37 cellular contexts compared by ENCODE assay signal in the genomic region with DNA sequence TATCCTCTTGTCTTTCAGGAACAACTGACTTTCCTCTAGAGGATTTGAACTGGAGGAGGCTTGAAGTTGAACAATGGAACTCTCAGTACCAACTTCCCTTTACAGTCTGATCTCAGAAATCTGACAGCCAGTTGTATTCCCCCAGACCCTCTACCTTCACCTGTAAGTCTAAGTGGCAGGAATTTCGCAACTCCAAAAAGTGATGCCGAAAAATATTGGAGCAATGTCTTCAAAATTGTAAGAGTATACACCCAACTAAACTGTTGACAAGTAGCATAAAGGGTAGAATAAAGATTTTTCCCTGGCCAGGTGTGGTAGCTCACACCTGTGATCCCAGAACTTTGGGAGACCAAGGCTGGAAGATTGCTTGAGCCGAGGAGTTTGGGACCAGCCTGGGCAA.
DNase-seq lines count a peak whose midpoint lies in the region; ATAC-seq, FAIRE-seq and TF ChIP-seq lines count a peak whose summit lies in the region.
"Had no signal": no experiment of that assay in that cellular context is flagged by ENCODE, and none has a peak within 500 bp of the region (broad histone marks: within the 10 kb centered on the region; RNA-seq: fewer than 3 reads in every experiment).

No MANE protein-coding gene starts in this region.

- H3K4me3 ChIP-seq in GM23338 (no peak overlapping the region), IMR-90 (ENCODE audit: insufficient read depth, low read depth, low read length) (no peak overlapping the region), K562 (no peak overlapping the region), H1 (ENCODE audit: extremely low read depth in 1 of 4, insufficient read depth in 2 of 4, low read depth in 3 of 4, low read length in 4 of 4) (no peak overlapping the region)
- H3K4me3 ChIP-seq: A549; BLaER1; BLaER1 treated with 17β-estradiol and CSF1 and Interleukin-3, amounts not matched to agents 10 nM and 100 nM had no signal

- no peak overlapping the region for H4K8ac ChIP-seq in IMR-90 (ENCODE audit: low read depth in 2 of 2, low read length in 2 of 2)
- H4K8ac ChIP-seq in H1 (ENCODE audit: extremely low read depth, insufficient read depth, low read length) = no peak overlapping the region

- H3K18ac ChIP-seq in IMR-90 (ENCODE audit: low read depth, low read length) = no peak overlapping the region
- H3K18ac ChIP-seq in H1 (ENCODE audit: extremely low read depth, low read length) = no peak overlapping the region

- H3F3A ChIP-seq in GM23338 (replicated peaks; ENCODE audit: low read depth) = no peaks in the 10 kb centered on the region

- POLR2A ChIA-PET in IMR-90 (lab: Charles Lee; ENCODE audit: unreplicated experiment) (no interaction called here), K562 (lab: Yijun Ruan, JAX) (no interaction called here), H1 (lab: Charles Lee; ENCODE audit: partially characterized antibody) (no interaction called here)

- intact Hi-C loops in IMR-90 (cut with micrococcal nuclease) (no loop called here), K562 (cut with micrococcal nuclease) (no loop called here)

- in situ Hi-C loops in IMR-90 (cut with MboI; ENCODE audit: low sequenced_read_pairs) = no loop called here
- in situ Hi-C loops in K562 (cut with MboI) = no loop called here

- DNase-seq in GM23338 (ENCODE audit: low spot score) = no peak
- no peak for DNase-seq in IMR-90
- DNase-seq in K562 (ENCODE audit: extremely low read depth in 1 of 4, low spot score in 3 of 4) = no peak
- no peak for DNase-seq in H1 (ENCODE audit: low read depth in 1 of 2, low spot score in 2 of 2)
- no peak for DNase-seq in superior temporal gyrus (ENCODE audit: extremely low spot score)
- DNase-seq in GM19238 (ENCODE audit: insufficient read length, low spot score) = no peak
- DNase-seq: 8988T; ACHN; AML-193; BE2C; C1 segment of cervical spinal cord; Caco-2; Calu3; CD4-positive, alpha-beta memory T cell; CD4-positive, alpha-beta T cell; CD4-positive, CD25-positive, alpha-beta regulatory T cell; CD8-positive, alpha-beta memory T cell; CD8-positive, alpha-beta T cell; COR-L47; DMS 273 treated with DMSO at 0.1 percent for 48 hours; DMS153; DMS53; DMS79; DMS79 treated with DMSO at 0.1 percent for 48 hours; DND-41; EL had no signal

- TF ChIP-seq RAD21 in IMR-90 (IDR thresholded peaks at IDR 0.05; ENCODE audit: low read length) (no peak), K562 (CRISPR knock-in tag; conservative IDR thresholded peaks at IDR 0.05 in 1 of 2, IDR thresholded peaks at IDR 0.05 in 1 of 2) (no peak), H1 (IDR thresholded peaks at IDR 0.05 in 1 of 2, conservative IDR thresholded peaks at IDR 0.05 in 1 of 2; ENCODE audit: low read depth in 2 of 2, low read length in 2 of 2) (no peak)

- no peak overlapping the region for H3K9ac ChIP-seq in IMR-90 (ENCODE audit: low read depth, low read length)
- H3K9ac ChIP-seq in K562 (ENCODE audit: insufficient read depth in 1 of 2, low read depth in 2 of 2, low read length in 2 of 2) = no peak overlapping the region
- no peak overlapping the region for H3K9ac ChIP-seq in H1 (replicated peaks in 1 of 4; ENCODE audit: extremely low read depth in 1 of 4, low read depth in 3 of 4, low read length in 3 of 4)
- H3K9ac ChIP-seq: BLaER1; BLaER1 treated with 17β-estradiol and CSF1 and Interleukin-3, amounts not matched to agents 10 nM and 100 nM had no signal

- TF ChIP-seq EP300 in K562 (IDR thresholded peaks at IDR 0.05; ENCODE audit: low read length) (no peak), H1 (IDR thresholded peaks at IDR 0.05; ENCODE audit: borderline replicate concordance in 1 of 2, low read depth in 2 of 2, low read length in 2 of 2) (no peak)

- H3K14ac ChIP-seq in IMR-90 (replicated peaks; ENCODE audit: low read depth, low read length) (no peak overlapping the region), H1 (ENCODE audit: insufficient read length) (no peak overlapping the region)

- H2BK15ac ChIP-seq in IMR-90 (ENCODE audit: low read depth, low read length) = no peak overlapping the region
- no peak overlapping the region for H2BK15ac ChIP-seq in H1 (ENCODE audit: low read length)

- H2BK20ac ChIP-seq in IMR-90 (ENCODE audit: low read depth, low read length) (no peak overlapping the region), H1 (ENCODE audit: low read length) (no peak overlapping the region)

- no peak overlapping the region for H4K5ac ChIP-seq in IMR-90 (ENCODE audit: low read depth, low read length)
- H4K5ac ChIP-seq in H1 (ENCODE audit: insufficient read length, low read depth, low read length) = no peak overlapping the region

- H3K9me1 ChIP-seq in IMR-90 (ENCODE audit: insufficient read depth, low read length) = no peaks in the 10 kb centered on the region
- no peaks in the 10 kb centered on the region for H3K9me1 ChIP-seq in K562 (ENCODE audit: control insufficient read depth, insufficient read depth, low read length)

- peaks cover 8% of the 10 kb centered on the region; the same call in 2 of the 3 replicates for H3K9me3 Mint-ChIP-seq in GM23338
- H3K9me3 Mint-ChIP-seq: CD4-positive, alpha-beta T cell; CD8-positive, alpha-beta T cell had no signal

- no peak overlapping the region for H3K4me3 Mint-ChIP-seq in GM23338
- H3K4me3 Mint-ChIP-seq: B cell; CD14-positive monocyte; CD4-positive, alpha-beta memory T cell; CD4-positive, alpha-beta T cell; CD4-positive, CD25-positive, alpha-beta regulatory T cell; CD8-positive, alpha-beta memory T cell; CD8-positive, alpha-beta T cell had no signal

- H3K27me3 Mint-ChIP-seq in GM23338 (ENCODE audit: insufficient read depth, low read depth, poor library complexity) = peaks cover 2% of the 10 kb centered on the region
- H3K27me3 Mint-ChIP-seq: CD4-positive, alpha-beta T cell had no signal

- BruUV-seq in IMR-90 (replicated peaks; lab: Mats Ljungman, UMichigan) (no TSS peak), K562 (replicated peaks; lab: Mats Ljungman, UMichigan) (no TSS peak)

- H2BK120ac ChIP-seq in IMR-90 (ENCODE audit: low read depth, low read length) (no peak overlapping the region), H1 (replicated peaks; ENCODE audit: low read depth, low read length) (no peak overlapping the region)

- peaks cover 4% of the 10 kb centered on the region for H3K4me1 Mint-ChIP-seq in GM23338
- H3K4me1 Mint-ChIP-seq: B cell, CD14-positive monocyte had no signal

- no peak overlapping the region for H2BK12ac ChIP-seq in H1 (ENCODE audit: low read depth, low read length)

- 71% methylated on average over 1 of the region's 3 CpGs; no CpG with 5 or more reads in 1 of the 2 experiments for WGBS in IMR-90 (ENCODE audit: extremely low coverage in 2 of 2, insufficient read length in 1 of 2), 2 experiments
- 6% methylated on average over 2 of the region's 3 CpGs for WGBS in K562 (ENCODE audit: insufficient coverage, low coverage, missing lambda C conversion rate)
- 83% methylated on average over 3 of the region's 3 CpGs; no CpG with 5 or more reads in 1 of the 2 experiments for WGBS in H1 (ENCODE audit: extremely low coverage in 1 of 2, insufficient coverage in 1 of 2, insufficient read length in 1 of 2, insufficient replicate concordance in 2 of 2, low coverage in 1 of 2, low lambda C conversion rate in 2 of 2, missing lambda C conversion rate in 1 of 2), 2 experiments

- H4K91ac ChIP-seq in IMR-90 (ENCODE audit: insufficient read depth, low read depth, low read length) (no peak overlapping the region), H1 (replicated peaks; ENCODE audit: insufficient read length, low read length) (no peak overlapping the region)

- no peak for TF ChIP-seq CTCF in GM23338 (conservative IDR thresholded peaks at IDR 0.05; ENCODE audit: low read depth in 2 of 2)
- no peak for TF ChIP-seq CTCF in IMR-90 (conservative IDR thresholded peaks at IDR 0.05; ENCODE audit: low read depth, low read length)
- no peak for TF ChIP-seq CTCF in K562 (IDR thresholded peaks at IDR 0.05 in 2 of 3, conservative IDR thresholded peaks at IDR 0.05 in 1 of 3; ENCODE audit: insufficient read depth in 2 of 3, low read depth in 1 of 3, low read length in 3 of 3)
- TF ChIP-seq CTCF in H1 (IDR thresholded peaks at IDR 0.05; ENCODE audit: control extremely low read depth in 1 of 3, insufficient read depth in 1 of 3, low read depth in 1 of 3, low read length in 3 of 3) = no peak

- no peak overlapping the region for H3K27ac ChIP-seq in GM23338 (ENCODE audit: low read depth)
- H3K27ac ChIP-seq in IMR-90 (ENCODE audit: insufficient read depth, low read length) = no peak overlapping the region
- H3K27ac ChIP-seq in K562 (ENCODE audit: extremely low read depth, low read depth, low read length) = no peak overlapping the region
- no peak overlapping the region for H3K27ac ChIP-seq in H1 (ENCODE audit: low read depth, low read length)
- H3K27ac ChIP-seq: 22Rv1; A549; BLaER1; BLaER1 treated with 17β-estradiol and CSF1 and Interleukin-3, amounts not matched to agents 10 nM and 100 nM; C4-2B had no signal

- H3K4ac ChIP-seq in IMR-90 (ENCODE audit: low read depth, low read length) (no peak overlapping the region), H1 (replicated peaks; ENCODE audit: insufficient read length, low read depth, low read length) (no peak overlapping the region)

- peak overlapping the region; percentile 89; the same call in 1 of the 2 replicates for H2AFZ ChIP-seq in GM23338
- no peak overlapping the region for H2AFZ ChIP-seq in IMR-90 (replicated peaks; ENCODE audit: low read length, poor library complexity)
- H2AFZ ChIP-seq in K562 (ENCODE audit: low read depth, low read length) = no peak overlapping the region
- H2AFZ ChIP-seq in H1 (ENCODE audit: low read length) = no peak overlapping the region

- dilution Hi-C loops in IMR-90 (cut with HindIII; ENCODE audit: low sequenced_read_pairs, unreplicated experiment) = no loop called here

- peaks cover 8% of the 10 kb centered on the region; the same call in 2 of the 3 replicates for H3K36me3 Mint-ChIP-seq in GM23338 (ENCODE audit: low read depth)
- H3K36me3 Mint-ChIP-seq: CD14-positive monocyte; CD4-positive, alpha-beta memory T cell; CD4-positive, CD25-positive, alpha-beta regulatory T cell; CD8-positive, alpha-beta memory T cell; CD8-positive, alpha-beta T cell had no signal

- ATAC-seq in GM23338 (no peak), IMR-90 (ENCODE audit: low read depth) (no peak), K562 (no peak), GM18858 (IDR thresholded peaks at IDR 0.05; ENCODE audit: unreplicated experiment) (no peak), HG02981 (IDR thresholded peaks at IDR 0.05; ENCODE audit: unreplicated experiment) (no peak)
- ATAC-seq: A549; CD8-positive, alpha-beta T cell had no signal

- H4K20me1 ChIP-seq in GM23338 (replicated peaks; ENCODE audit: insufficient read depth) (no peaks in the 10 kb centered on the region), IMR-90 (ENCODE audit: insufficient read depth, low read length) (no peaks in the 10 kb centered on the region), K562 (replicated peaks; ENCODE audit: control insufficient read depth, insufficient read depth, low read length) (no peaks in the 10 kb centered on the region), H1 (replicated peaks in 1 of 2; ENCODE audit: control insufficient read depth in 1 of 2, insufficient read depth in 2 of 2, low read length in 2 of 2) (no peaks in the 10 kb centered on the region)
- H4K20me1 ChIP-seq: BLaER1; BLaER1 treated with 17β-estradiol and CSF1 and Interleukin-3, amounts not matched to agents 10 nM and 100 nM had no signal

- CTCF ChIA-PET in IMR-90 (lab: Yijun Ruan, JAX) (no interaction called here), K562 (lab: Yijun Ruan, JAX; ENCODE audit: low intra/inter-chr PET ratio) (no interaction called here), H1 (lab: Charles Lee; ENCODE audit: partially characterized antibody) (interaction anchor here (0.6 kb wide), 1 partner anchor 66 kb away, joined by 3 read pairs; no protein-coding TSS in a partner anchor)

- H3K56ac ChIP-seq in IMR-90 (ENCODE audit: extremely low read depth, insufficient read depth, low read length) (no peak overlapping the region), H1 (replicated peaks; ENCODE audit: insufficient read length, low read depth, low read length) (no peak overlapping the region)

- TF ChIP-seq POLR2A in IMR-90 (IDR thresholded peaks at IDR 0.05; ENCODE audit: low read depth, low read length) = no peak
- TF ChIP-seq POLR2A in K562 (conservative IDR thresholded peaks at IDR 0.05) = no peak
- TF ChIP-seq POLR2A in H1 (IDR thresholded peaks at IDR 0.05; ENCODE audit: control extremely low read depth in 1 of 2, low read depth in 2 of 2, low read length in 2 of 2) = no peak

- H3K79me2 ChIP-seq in GM23338 (replicated peaks; ENCODE audit: insufficient read depth) (no peaks in the 10 kb centered on the region), K562 (ENCODE audit: control insufficient read depth, insufficient read depth, low read length) (no peaks in the 10 kb centered on the region), H1 (ENCODE audit: control insufficient read depth in 1 of 2, insufficient read depth in 2 of 2, low read length in 2 of 2) (no peaks in the 10 kb centered on the region)

- H3K9me3 ChIP-seq in IMR-90 (ENCODE audit: control insufficient read depth, insufficient read depth, low read length) (no peaks in the 10 kb centered on the region), K562 (replicated peaks; ENCODE audit: control insufficient read depth, insufficient read depth, low read depth, low read length) (no peaks in the 10 kb centered on the region), H1 (ENCODE audit: insufficient read depth in 2 of 2, low read depth in 1 of 2, low read length in 1 of 2) (0 out of 4 replicates have a peak, but pooled peaks cover 2 to 3% of the 10 kb centered on the region in 2 experiments)
- H3K9me3 ChIP-seq: A549, BE2C, BLaER1, Caco-2 had no signal

- no peak overlapping the region for H3K27ac Mint-ChIP-seq in GM23338
- H3K27ac Mint-ChIP-seq: B cell; CD14-positive monocyte; CD4-positive, alpha-beta memory T cell; CD4-positive, alpha-beta T cell; CD4-positive, CD25-positive, alpha-beta regulatory T cell; CD8-positive, alpha-beta memory T cell; CD8-positive, alpha-beta T cell had no signal

- no peak overlapping the region for H3K4me2 ChIP-seq in GM23338
- no peak overlapping the region for H3K4me2 ChIP-seq in IMR-90 (ENCODE audit: low read depth, low read length)
- no peak overlapping the region for H3K4me2 ChIP-seq in K562 (ENCODE audit: insufficient read depth, low read length)
- H3K4me2 ChIP-seq in H1 (ENCODE audit: insufficient read depth in 1 of 2, low read depth in 2 of 2, low read length in 2 of 2) = no peak overlapping the region
- H3K4me2 ChIP-seq: A549; BLaER1; BLaER1 treated with 17β-estradiol and CSF1 and Interleukin-3, amounts not matched to agents 10 nM and 100 nM had no signal

- H2AK5ac ChIP-seq in IMR-90 (ENCODE audit: low read depth, low read length) (no peak overlapping the region), H1 (ENCODE audit: low read depth, low read length) (no peak overlapping the region)

- 0 out of 2 replicates have a peak, but pooled peaks cover 4% of the 10 kb centered on the region for H3K9me2 ChIP-seq in GM23338 (ENCODE audit: insufficient read depth)

- no peaks in the 10 kb centered on the region for H3K4me1 ChIP-seq in GM23338 (ENCODE audit: insufficient read depth)
- H3K4me1 ChIP-seq in IMR-90 (ENCODE audit: control insufficient read depth, insufficient read depth, low read length) = no peaks in the 10 kb centered on the region
- no peaks in the 10 kb centered on the region for H3K4me1 ChIP-seq in K562 (replicated peaks in 1 of 2; ENCODE audit: control insufficient read depth in 2 of 2, insufficient read depth in 2 of 2, low read length in 2 of 2)
- no peaks in the 10 kb centered on the region; a peak in 1 of 7 replicates for H3K4me1 ChIP-seq in H1 (replicated peaks in 1 of 4; ENCODE audit: control insufficient read depth in 3 of 4, insufficient read depth in 4 of 4, low read length in 3 of 4)
- H3K4me1 ChIP-seq: A549; BE2C; BLaER1; BLaER1 treated with 17β-estradiol and CSF1 and Interleukin-3, amounts not matched to agents 10 nM and 100 nM; Caco-2 had no signal

- H3K23ac ChIP-seq in IMR-90 (ENCODE audit: low read depth, low read length) (no peak overlapping the region), H1 (ENCODE audit: insufficient read length) (no peak overlapping the region)

- H3K36me3 ChIP-seq in GM23338 (ENCODE audit: insufficient read depth) (no peaks in the 10 kb centered on the region), IMR-90 (ENCODE audit: control insufficient read depth, insufficient read depth, low read length) (no peaks in the 10 kb centered on the region), K562 (ENCODE audit: control insufficient read depth, insufficient read depth, low read length) (no peaks in the 10 kb centered on the region), H1 (ENCODE audit: control insufficient read depth in 2 of 4, insufficient read depth in 4 of 4, low read length in 3 of 4) (0 out of 8 replicates have a peak, but pooled peaks cover 0 to 3% (median 0%) of the 10 kb centered on the region in 4 experiments)
- H3K36me3 ChIP-seq: BE2C; BLaER1; BLaER1 treated with 17β-estradiol and CSF1 and Interleukin-3, amounts not matched to agents 10 nM and 100 nM had no signal

- H3K27me3 ChIP-seq in GM23338 (ENCODE audit: insufficient read depth) (no peaks in the 10 kb centered on the region), IMR-90 (ENCODE audit: control insufficient read depth, insufficient read depth, low read length) (no peaks in the 10 kb centered on the region), K562 (ENCODE audit: control insufficient read depth in 2 of 2, insufficient read depth in 2 of 2, low read length in 2 of 2) (no peaks in the 10 kb centered on the region), H1 (replicated peaks in 1 of 4; ENCODE audit: control insufficient read depth in 3 of 4, extremely low read depth in 1 of 4, insufficient read depth in 3 of 4, low read length in 3 of 4) (no peaks in the 10 kb centered on the region)
- H3K27me3 ChIP-seq: BE2C; BLaER1; BLaER1 treated with 17β-estradiol and CSF1 and Interleukin-3, amounts not matched to agents 10 nM and 100 nM had no signal

- no peaks in the 10 kb centered on the region for H3K23me2 ChIP-seq in H1 (ENCODE audit: low read depth, low read length)

- H2BK5ac ChIP-seq in IMR-90 (ENCODE audit: low read depth, low read length, poor library complexity, severe bottlenecking) (no peak overlapping the region), H1 (ENCODE audit: low read depth, low read length) (no peak overlapping the region)

- H2AK9ac ChIP-seq in IMR-90 (replicated peaks; ENCODE audit: low read depth, low read length, poor library complexity) = no peak overlapping the region

- H3K79me1 ChIP-seq in IMR-90 (ENCODE audit: low read depth in 1 of 2, low read length in 2 of 2) (no peaks in the 10 kb centered on the region), H1 (ENCODE audit: low read depth, low read length) (no peaks in the 10 kb centered on the region)

- no peak for FAIRE-seq in K562 (lab: Jason Lieb, UNC)
- FAIRE-seq in H1 (lab: Jason Lieb, UNC) = no peak
- FAIRE-seq: A204.1, A549, D721Med had no signal
